15 cellular contexts compared by ENCODE assay signal in the genomic region with DNA sequence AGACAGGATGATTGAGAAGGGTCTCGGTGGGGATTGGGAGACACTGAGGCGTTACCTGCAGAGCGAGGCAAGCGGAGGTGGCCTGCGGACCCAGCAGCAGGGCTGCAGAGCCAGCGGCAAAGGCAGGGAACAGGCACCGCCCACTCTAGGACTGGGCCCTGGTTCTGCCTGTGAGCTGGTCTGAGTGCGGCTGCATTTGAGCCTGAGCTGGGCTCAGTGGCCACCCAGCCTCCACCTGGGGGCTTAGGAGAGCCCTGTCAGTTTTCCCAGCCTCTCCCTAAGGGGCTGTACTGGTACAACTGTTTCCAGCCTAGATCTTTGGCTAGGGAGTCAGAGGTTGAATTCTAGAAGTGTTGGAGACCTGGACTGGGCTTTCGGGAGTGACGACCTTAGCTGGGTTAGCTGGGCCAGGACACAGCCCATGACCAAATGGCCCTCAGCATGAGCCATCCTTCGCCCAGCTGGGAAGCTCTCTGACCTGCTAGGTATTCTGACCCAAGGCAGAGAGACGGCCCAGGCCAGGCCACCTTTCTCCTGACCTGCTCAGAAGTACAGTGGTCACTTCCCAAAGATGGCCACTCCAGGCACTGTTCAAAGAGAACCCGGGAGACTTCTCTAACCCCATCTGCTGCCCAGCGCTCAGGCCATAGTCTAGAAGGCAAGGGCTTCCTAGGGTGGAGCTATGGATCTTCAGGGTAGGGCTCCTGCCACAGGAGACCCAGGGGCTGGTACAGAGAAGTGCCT.
"Had no signal": no experiment of that assay in that cellular context is flagged by ENCODE, and none has a peak within 500 bp of the region (broad histone marks: within the 10 kb centered on the region; RNA-seq: fewer than 3 reads in every experiment).

No MANE protein-coding gene starts in this region.

- H3K36me3 Mint-ChIP-seq: natural killer cell had no signal

- ATAC-seq: left cardiac atrium, left lung, natural killer cell, psoas muscle, right cardiac atrium had no signal

- H3K4me1 ChIP-seq: left lung, psoas muscle, stomach, thyroid gland had no signal

- H3K9me3 Mint-ChIP-seq: natural killer cell, neural crest cell had no signal

- H3K4me3 Mint-ChIP-seq: natural killer cell, neural crest cell had no signal

- H3K4me3 ChIP-seq: left lung, psoas muscle, skin epidermis, stomach, thyroid gland had no signal

- FAIRE-seq: frontal cortex had no signal

- H3K27ac ChIP-seq: left lung, psoas muscle, skin epidermis, stomach, thyroid gland had no signal

- H3K36me3 ChIP-seq: left lung, stomach, thyroid gland had no signal

- H3K27me3 ChIP-seq: thyroid gland had no signal

- H3K27ac Mint-ChIP-seq: natural killer cell had no signal

- H3K9me3 ChIP-seq: left lung, psoas muscle, stomach, thyroid gland had no signal

- DNase-seq: cortex of kidney; left cardiac atrium; natural killer cell; psoas muscle; right cardiac atrium; stimulated activated CD4-positive, alpha-beta T cell treated with anti-CD3 and anti-CD28 coated beads, Interleukin-15, amount 100 ng/mL, for 24 hours; stimulated activated CD4-positive, alpha-beta T cell treated with anti-CD3 and anti-CD28 coated beads, Interleukin-2, amount 100 ng/mL, for 48 hours; stimulated activated naive CD4-positive, alpha-beta T cell treated with Interleukin-2 at 50 U/mL for 16 hours; stomach; thyroid gland; trophoblast cell had no signal
